In genomic region chr5:16378762-16379161, GRCh38 we compare ENCODE assay signal across 24 cellular contexts.
DNase-seq lines count a peak whose midpoint lies in the region; ATAC-seq and TF ChIP-seq lines count a peak whose summit lies in the region.
"Had no signal": no experiment of that assay in that cellular context is flagged by ENCODE, and none has a peak within 500 bp of the region (broad histone marks: within the 10 kb centered on the region; RNA-seq: fewer than 3 reads in every experiment).

No MANE protein-coding gene starts in this region.

- H3F3A ChIP-seq in neural progenitor cell (ENCODE audit: low read depth), result no peaks in the 10 kb centered on the region

- H3K9ac ChIP-seq in neural progenitor cell, result no peak overlapping the region
- H3K9ac ChIP-seq: SK-N-SH had no signal

- H3K27me3 ChIP-seq in body of pancreas (no peaks in the 10 kb centered on the region), left ventricle myocardium inferior (ENCODE audit: low read depth) (no peaks in the 10 kb centered on the region), neural progenitor cell (no peaks in the 10 kb centered on the region)

- TF ChIP-seq CTCF in body of pancreas (IDR thresholded peaks at IDR 0.05) (no peak), left ventricle myocardium inferior (IDR thresholded peaks at IDR 0.05; ENCODE audit: borderline replicate concordance) (no peak), neural progenitor cell (IDR thresholded peaks at IDR 0.05) (no peak)

- TF ChIP-seq POLR2A in body of pancreas (IDR thresholded peaks at IDR 0.05), result peak in 1 of 3 donors; percentile 18

- WGBS in body of pancreas, 2 donors, result 11 to 14% methylated on average over 3 of the region's 3 CpGs

- H4K20me1 ChIP-seq in neural progenitor cell (ENCODE audit: low read depth), result no peaks in the 10 kb centered on the region

- intact Hi-C loops in body of pancreas (cut with DNase I) (no loop called here), left ventricle myocardium inferior (cut with micrococcal nuclease) (no loop called here)

- H3K4me1 ChIP-seq in body of pancreas (peaks cover 51% of the 10 kb centered on the region), left ventricle myocardium inferior (peaks cover 15% of the 10 kb centered on the region), neural progenitor cell (no peaks in the 10 kb centered on the region)

- no peak overlapping the region for H2AFZ ChIP-seq in neural progenitor cell (replicated peaks)

- no peaks in the 10 kb centered on the region for H3K9me3 Mint-ChIP-seq in neural progenitor cell
- H3K9me3 Mint-ChIP-seq: CD8-positive, alpha-beta T cell had no signal

- peaks cover 11% of the 10 kb centered on the region for H3K27me3 Mint-ChIP-seq in neural progenitor cell (ENCODE audit: insufficient read depth, low read depth)

- DNase-seq in DMS53 (lab: John Stamatoyannopoulos, UW) (peak; percentile 57), DMS53 treated with DMSO at 0.1 percent for 48 hours (lab: John Stamatoyannopoulos, UW; ENCODE audit: unreplicated experiment) (no peak), NCI-H510A (lab: John Stamatoyannopoulos, UW) (peak; percentile 23), body of pancreas (peak; percentile 81 to 94 (median 89)), left ventricle myocardium inferior (peak; percentile 19), hippocampal formation (lab: John Stamatoyannopoulos, UW) (no peak), neural progenitor cell (ENCODE audit: low spot score) (no peak)
- DNase-seq: CD8-positive, alpha-beta T cell; H7; Karpas-422; NCI-H1092; NCI-H1417 treated with DMSO at 0.1 percent for 48 hours; NCI-H1694 treated with DMSO at 0.1 percent for 48 hours; NCI-H2107; NCI-H446 treated with DMSO at 0.1 percent for 48 hours; NCI-H748 treated with DMSO at 0.1 percent for 48 hours; SK-N-SH; SW 1271 had no signal

- no peak overlapping the region for H3K4me3 Mint-ChIP-seq in neural progenitor cell
- H3K4me3 Mint-ChIP-seq: B cell; CD8-positive, alpha-beta T cell had no signal

- H3K4me2 ChIP-seq in neural progenitor cell, result no peak overlapping the region
- H3K4me2 ChIP-seq: SK-N-SH had no signal

- no peaks in the 10 kb centered on the region for H3K36me3 ChIP-seq in body of pancreas (replicated peaks in 1 of 2; ENCODE audit: insufficient read depth in 1 of 2, low read depth in 2 of 2)
- H3K36me3 ChIP-seq in left ventricle myocardium inferior, result no peaks in the 10 kb centered on the region
- no peaks in the 10 kb centered on the region for H3K36me3 ChIP-seq in neural progenitor cell

- no peak overlapping the region for H3K27ac Mint-ChIP-seq in neural progenitor cell
- H3K27ac Mint-ChIP-seq: B cell; CD8-positive, alpha-beta T cell had no signal

- no peaks in the 10 kb centered on the region for H3K36me3 Mint-ChIP-seq in neural progenitor cell
- H3K36me3 Mint-ChIP-seq: CD8-positive, alpha-beta T cell had no signal

- peaks cover 4% of the 10 kb centered on the region for H3K4me1 Mint-ChIP-seq in neural progenitor cell
- H3K4me1 Mint-ChIP-seq: B cell had no signal

- H3K79me2 ChIP-seq in neural progenitor cell (ENCODE audit: low read depth), result no peaks in the 10 kb centered on the region

- ATAC-seq in body of pancreas, result peak; percentile 99
- ATAC-seq in GM19467 (IDR thresholded peaks at IDR 0.05; ENCODE audit: unreplicated experiment), result no peak
- ATAC-seq: CD8-positive, alpha-beta T cell; HepG2; Panc1 had no signal

- peak overlapping the region; percentile 52 to 89 (median 77) for H3K27ac ChIP-seq in body of pancreas
- peak overlapping the region; percentile 53 for H3K27ac ChIP-seq in left ventricle myocardium inferior (replicated peaks)
- H3K27ac ChIP-seq in neural progenitor cell, result no peak overlapping the region
- H3K27ac ChIP-seq: 22Rv1, C4-2B had no signal

- H3K9me3 ChIP-seq in body of pancreas (no peaks in the 10 kb centered on the region), left ventricle myocardium inferior (replicated peaks) (no peaks in the 10 kb centered on the region), neural progenitor cell (ENCODE audit: low read depth) (no peaks in the 10 kb centered on the region)
- H3K9me3 ChIP-seq: SK-N-SH had no signal

- H3K4me3 ChIP-seq in body of pancreas, result no peak overlapping the region
- no peak overlapping the region for H3K4me3 ChIP-seq in left ventricle myocardium inferior
- H3K4me3 ChIP-seq in neural progenitor cell, result no peak overlapping the region

Comparison
In these comparisons a context has a peak if more than half of its experiments do, and no peak if none do; other contexts are left out.
1. DNase-seq: peak in DMS53 (single experiment), NCI-H510A (single experiment), body of pancreas (4 of 4) and left ventricle myocardium inferior (single experiment); none in DMS53 treated with DMSO at 0.1 percent for 48 hours (single experiment), hippocampal formation (0 of 2) and neural progenitor cell (single experiment).